In the genomic region with DNA sequence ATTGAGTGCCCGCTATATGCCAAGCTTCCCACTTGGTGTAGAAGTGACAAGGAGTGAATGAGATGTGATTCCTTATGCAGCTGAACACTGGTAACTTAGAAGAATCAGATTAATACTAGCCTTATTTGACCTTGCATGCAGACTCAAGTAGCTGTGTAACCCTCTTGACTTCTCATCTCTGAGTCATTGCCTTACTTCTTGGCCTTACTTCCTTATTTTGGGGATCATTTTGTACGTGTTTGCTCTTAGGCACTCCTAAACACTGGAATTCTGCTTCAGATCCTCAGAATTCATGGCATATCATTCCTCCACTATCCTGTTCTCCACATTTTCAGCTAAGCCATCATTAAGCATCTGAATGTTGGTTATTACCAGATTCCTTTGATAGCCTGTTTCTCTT, we compare ENCODE assay signal across 2 cellular contexts.
A peak's percentile ranks its signal among the peaks of the same experiment; 100 is the strongest.
TF ChIP-seq lines count a peak whose summit lies in the region.

No MANE protein-coding gene starts in this region.

TF ChIP-seq in A549, 52 proteins besides CTCF, POLR2A, EP300 and RAD21:
- TF ChIP-seq SREBF2 (IDR thresholded peaks at IDR 0.05), result no peak
- TF ChIP-seq, protein P1, sequence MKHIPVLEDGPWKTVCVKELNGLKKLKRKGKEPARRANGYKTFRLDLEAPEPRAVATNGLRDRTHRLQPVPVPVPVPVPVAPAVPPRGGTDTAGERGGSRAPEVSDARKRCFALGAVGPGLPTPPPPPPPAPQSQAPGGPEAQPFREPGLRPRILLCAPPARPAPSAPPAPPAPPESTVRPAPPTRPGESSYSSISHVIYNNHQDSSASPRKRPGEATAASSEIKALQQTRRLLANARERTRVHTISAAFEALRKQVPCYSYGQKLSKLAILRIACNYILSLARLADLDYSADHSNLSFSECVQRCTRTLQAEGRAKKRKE (CRISPR knock-in tag; IDR thresholded peaks at IDR 0.05; ENCODE audit: low read depth), result no peak
- no peak for TF ChIP-seq FOXS1 (CRISPR knock-in tag; IDR thresholded peaks at IDR 0.05)
- no peak for TF ChIP-seq BHLHE40 (IDR thresholded peaks at IDR 0.05; ENCODE audit: low read depth, low read length)
- TF ChIP-seq FOSL2 (IDR thresholded peaks at IDR 0.05), result no peak
- TF ChIP-seq FOSL2 (CRISPR knock-in tag; IDR thresholded peaks at IDR 0.05), result peak; percentile 43
- TF ChIP-seq CBX8 (IDR thresholded peaks at IDR 0.05), result no peak
- TF ChIP-seq SMC3 (IDR thresholded peaks at IDR 0.05), result no peak
- TF ChIP-seq ELK1 (IDR thresholded peaks at IDR 0.05; ENCODE audit: low read depth, low read length), result no peak

TF ChIP-seq in endothelial cell of umbilical vein, 7 proteins besides CTCF, POLR2A, EP300 and RAD21:
- TF ChIP-seq, protein P2, sequence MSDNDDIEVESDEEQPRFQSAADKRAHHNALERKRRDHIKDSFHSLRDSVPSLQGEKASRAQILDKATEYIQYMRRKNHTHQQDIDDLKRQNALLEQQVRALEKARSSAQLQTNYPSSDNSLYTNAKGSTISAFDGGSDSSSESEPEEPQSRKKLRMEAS (IDR thresholded peaks at IDR 0.05; ENCODE audit: insufficient read depth, insufficient read length), result no peak
- TF ChIP-seq FOS (IDR thresholded peaks at IDR 0.05; ENCODE audit: borderline replicate concordance, insufficient read depth, low read length), result peak; percentile 55
- no peak for TF ChIP-seq JUN (IDR thresholded peaks at IDR 0.05; ENCODE audit: borderline replicate concordance, insufficient read depth, insufficient read length, low read depth)
